Comparison of ENCODE assay signal across 17 cellular contexts in the genomic region with DNA sequence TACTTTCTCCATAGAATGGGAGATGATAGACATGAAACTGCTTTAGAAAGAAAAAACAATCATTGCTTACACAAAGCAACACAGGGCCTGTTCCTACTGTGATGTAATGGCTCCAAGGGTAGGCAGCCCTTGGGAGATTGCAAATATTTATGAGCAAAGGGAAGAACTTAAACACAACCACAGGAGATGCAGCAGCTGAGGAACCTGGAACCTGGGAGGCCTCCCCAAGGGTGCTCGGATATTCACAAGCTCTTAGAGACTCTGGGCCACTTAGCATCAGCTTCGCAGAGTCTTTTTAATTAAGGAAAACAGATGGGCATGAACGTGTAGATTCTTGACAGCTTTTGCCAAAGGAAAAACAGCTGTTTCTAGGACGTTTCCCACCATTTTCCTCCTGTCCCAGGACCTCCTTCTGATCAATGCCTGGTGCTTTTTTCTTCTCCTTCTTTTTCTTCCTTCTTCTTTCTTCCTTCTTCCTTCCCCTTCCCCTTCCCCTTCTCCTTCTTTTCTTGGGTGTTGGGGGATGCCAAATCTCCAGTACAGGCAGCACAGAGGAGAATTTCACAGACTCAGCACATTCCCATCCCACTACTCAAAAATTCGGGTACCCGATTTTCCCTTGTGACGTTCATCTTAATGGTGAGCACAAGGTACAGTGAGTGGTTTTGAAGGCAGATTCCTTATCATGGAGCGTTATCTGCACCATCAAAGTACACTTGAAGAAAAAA. TPM values are rescaled to one million over a fixed set of nuclear protein-coding genes. Genes with fewer than 3 reads are reported as not detected.
DNase-seq lines count a peak whose midpoint lies in the region; ATAC-seq, FAIRE-seq and TF ChIP-seq lines count a peak whose summit lies in the region.
"Had no signal": no experiment of that assay in that cellular context is flagged by ENCODE, and none has a peak within 500 bp of the region (broad histone marks: within the 10 kb centered on the region; RNA-seq: fewer than 3 reads in every experiment).

No MANE protein-coding gene starts in this region.

- H3K27me3 ChIP-seq in DND-41 (ENCODE audit: insufficient read depth, low read length, poor library complexity) = no peaks in the 10 kb centered on the region
- no peaks in the 10 kb centered on the region for H3K27me3 ChIP-seq in HepG2 (ENCODE audit: control insufficient read depth in 1 of 2, insufficient read depth in 2 of 2, low read length in 2 of 2)
- peaks cover 0 to 22% of the 10 kb centered on the region in 2 experiments for H3K27me3 ChIP-seq in mesenchymal stem cell (ENCODE audit: control insufficient read depth in 1 of 2, insufficient read depth in 1 of 2, low read length in 2 of 2)
- no peaks in the 10 kb centered on the region for H3K27me3 ChIP-seq in dorsolateral prefrontal cortex
- H3K27me3 ChIP-seq in ovary = no peaks in the 10 kb centered on the region

- no peak overlapping the region for H2BK120ac ChIP-seq in mesenchymal stem cell (ENCODE audit: low read depth, low read length)

- H3K14ac ChIP-seq in mesenchymal stem cell (ENCODE audit: low read length in 2 of 2) = no peak overlapping the region

- no peaks in the 10 kb centered on the region for H3K9me3 Mint-ChIP-seq in activated CD4-positive, alpha-beta T cell treated with anti-CD3 and anti-CD28 coated beads, Interleukin-2, amount 10 ng/mL, durations not matched to agents 24 days and 14 days
- no peaks in the 10 kb centered on the region for H3K9me3 Mint-ChIP-seq in activated T-helper 1 cell treated with anti-CD3 and anti-CD28 coated beads, Interleukin-12 subunit alpha, Interleukin-12 subunit beta, Interleukin-2, Interleukin-4 antibody, amounts not matched to agents 30 ng/mL and 10 ng/mL and 1 ng/mL, durations not matched to agents 14 hours and 24 hours and 36 hours
- H3K9me3 Mint-ChIP-seq: CD14-positive monocyte, GM23338, type B pancreatic cell, WTC11 had no signal

- no peak for TF ChIP-seq RAD21 in HepG2 (CRISPR knock-in tag; IDR thresholded peaks at IDR 0.05)

- intact Hi-C loops in activated CD4-positive, alpha-beta T cell treated with anti-CD3 and anti-CD28 coated beads, Interleukin-2, amount 10 ng/mL, durations not matched to agents 24 days and 14 days (cut with micrococcal nuclease) = no loop called here
- intact Hi-C loops in activated T-helper 1 cell treated with anti-CD3 and anti-CD28 coated beads, Interleukin-12 subunit alpha, Interleukin-12 subunit beta, Interleukin-2, Interleukin-4 antibody, amounts not matched to agents 30 ng/mL and 10 ng/mL and 1 ng/mL, durations not matched to agents 14 hours and 24 hours and 36 hours (cut with micrococcal nuclease) = no loop called here
- intact Hi-C loops in HepG2 (cut with micrococcal nuclease; ENCODE audit: unreplicated experiment) = no loop called here
- intact Hi-C loops in dorsolateral prefrontal cortex (cut with DNase I) = no loop called here
- intact Hi-C loops in ovary (cut with DNase I) = no loop called here

- no peak overlapping the region for H3K4ac ChIP-seq in mesenchymal stem cell (ENCODE audit: low read depth in 1 of 2, low read length in 2 of 2)

- peaks cover 54% of the 10 kb centered on the region for H3K4me1 ChIP-seq in DND-41 (ENCODE audit: insufficient read depth, low read length)
- H3K4me1 ChIP-seq in HepG2 (ENCODE audit: insufficient read depth, low read length) = peaks cover 70% of the 10 kb centered on the region
- peaks cover 7% of the 10 kb centered on the region for H3K4me1 ChIP-seq in mesenchymal stem cell (ENCODE audit: control insufficient read depth, insufficient read depth, low read depth, low read length)
- H3K4me1 ChIP-seq in ovary (ENCODE audit: insufficient read depth) = no peaks in the 10 kb centered on the region

- no peak overlapping the region for H2AK5ac ChIP-seq in mesenchymal stem cell (ENCODE audit: low read length, severe bottlenecking)

- FAIRE-seq in HepG2 (lab: Jason Lieb, UNC) = no peak
- FAIRE-seq: islet of Langerhans had no signal

- peaks cover 2% of the 10 kb centered on the region for H3K36me3 Mint-ChIP-seq in activated CD4-positive, alpha-beta T cell treated with anti-CD3 and anti-CD28 coated beads, Interleukin-2, amount 10 ng/mL, durations not matched to agents 24 days and 14 days (ENCODE audit: low read depth)
- H3K36me3 Mint-ChIP-seq in activated T-helper 1 cell treated with anti-CD3 and anti-CD28 coated beads, Interleukin-12 subunit alpha, Interleukin-12 subunit beta, Interleukin-2, Interleukin-4 antibody, amounts not matched to agents 30 ng/mL and 10 ng/mL and 1 ng/mL, durations not matched to agents 14 hours and 24 hours and 36 hours (ENCODE audit: low read depth) = peaks cover 3% of the 10 kb centered on the region
- H3K36me3 Mint-ChIP-seq: CD14-positive monocyte, type B pancreatic cell, WTC11 had no signal

- no TSS peak for BruUV-seq in HepG2 (replicated peaks; lab: Mats Ljungman, UMichigan)

- no peak overlapping the region for H4K8ac ChIP-seq in mesenchymal stem cell (ENCODE audit: low read length)

- H3K4me3 ChIP-seq in DND-41 (ENCODE audit: low read depth in 1 of 2, low read length in 2 of 2) (no peak overlapping the region), HepG2 (replicated peaks in 1 of 3; ENCODE audit: insufficient read depth in 1 of 3, low read depth in 2 of 3, low read length in 3 of 3) (no peak overlapping the region), mesenchymal stem cell (ENCODE audit: insufficient read depth in 1 of 2, low read depth in 1 of 2, low read length in 2 of 2) (no peak overlapping the region), dorsolateral prefrontal cortex (no peak overlapping the region), ovary (no peak overlapping the region)
- H3K4me3 ChIP-seq: GM23338, lung had no signal

- CTCF ChIA-PET in HepG2 (lab: Yijun Ruan, JAX; ENCODE audit: low intra/inter-chr PET ratio, low total read pairs) = interaction anchor here (0.9 kb wide), 1 partner anchor 47 kb away, joined by 3 read pairs; no protein-coding TSS in a partner anchor

- H3K9ac ChIP-seq in DND-41 (ENCODE audit: low read depth, low read length) = no peak overlapping the region; the same call in 1 of the 2 replicates
- H3K9ac ChIP-seq in HepG2 (ENCODE audit: insufficient read depth, low read depth, low read length) = no peak overlapping the region
- H3K9ac ChIP-seq in mesenchymal stem cell (ENCODE audit: low read length) = no peak overlapping the region

- peak overlapping the region; percentile 95 for H3K27ac Mint-ChIP-seq in activated CD4-positive, alpha-beta T cell treated with anti-CD3 and anti-CD28 coated beads, Interleukin-2, amount 10 ng/mL, durations not matched to agents 24 days and 14 days
- peak overlapping the region; percentile 90 for H3K27ac Mint-ChIP-seq in activated T-helper 1 cell treated with anti-CD3 and anti-CD28 coated beads, Interleukin-12 subunit alpha, Interleukin-12 subunit beta, Interleukin-2, Interleukin-4 antibody, amounts not matched to agents 30 ng/mL and 10 ng/mL and 1 ng/mL, durations not matched to agents 14 hours and 24 hours and 36 hours
- H3K27ac Mint-ChIP-seq: CD14-positive monocyte, GM23338, type B pancreatic cell, WTC11 had no signal

- H3K79me2 ChIP-seq in DND-41 (ENCODE audit: insufficient read depth, low read length) (no peaks in the 10 kb centered on the region), HepG2 (ENCODE audit: insufficient read depth, low read length) (no peaks in the 10 kb centered on the region)

- H3K4me3 Mint-ChIP-seq in activated CD4-positive, alpha-beta T cell treated with anti-CD3 and anti-CD28 coated beads, Interleukin-2, amount 10 ng/mL, durations not matched to agents 24 days and 14 days = peak overlapping the region; percentile 65
- peak overlapping the region; percentile 66 for H3K4me3 Mint-ChIP-seq in activated T-helper 1 cell treated with anti-CD3 and anti-CD28 coated beads, Interleukin-12 subunit alpha, Interleukin-12 subunit beta, Interleukin-2, Interleukin-4 antibody, amounts not matched to agents 30 ng/mL and 10 ng/mL and 1 ng/mL, durations not matched to agents 14 hours and 24 hours and 36 hours
- H3K4me3 Mint-ChIP-seq: CD14-positive monocyte, GM23338, type B pancreatic cell, WTC11 had no signal

- no peak overlapping the region for H4K91ac ChIP-seq in mesenchymal stem cell (ENCODE audit: low read length)

- TF ChIP-seq POLR2A in HepG2 (IDR thresholded peaks at IDR 0.05; ENCODE audit: insufficient read depth in 1 of 2, low read depth in 2 of 2, low read length in 2 of 2) = no peak
- no peak for TF ChIP-seq POLR2A in ovary (IDR thresholded peaks at IDR 0.05)

- H4K20me1 ChIP-seq in DND-41 (ENCODE audit: insufficient read depth, low read length) = peaks cover 9% of the 10 kb centered on the region
- no peaks in the 10 kb centered on the region for H4K20me1 ChIP-seq in HepG2 (ENCODE audit: insufficient read depth, low read length)

- no peak for TF ChIP-seq CTCF in DND-41 (IDR thresholded peaks at IDR 0.05; ENCODE audit: borderline replicate concordance, extremely low read depth, low read length, poor library complexity, severe bottlenecking)
- no peak for TF ChIP-seq CTCF in HepG2 (CRISPR knock-in tag; IDR thresholded peaks at IDR 0.05)
- TF ChIP-seq CTCF in dorsolateral prefrontal cortex (IDR thresholded peaks at IDR 0.05 in 54 of 56, conservative IDR thresholded peaks at IDR 0.05 in 2 of 56; ENCODE audit: low read depth in 1 of 56, partially characterized antibody in 56 of 56) = no peak
- TF ChIP-seq CTCF in ovary (IDR thresholded peaks at IDR 0.05) = no peak

- H3K36me3 ChIP-seq in DND-41 (ENCODE audit: insufficient read depth, low read length) (no peaks in the 10 kb centered on the region), HepG2 (replicated peaks in 1 of 2; ENCODE audit: control insufficient read depth in 1 of 2, insufficient read depth in 2 of 2, low read length in 2 of 2) (no peaks in the 10 kb centered on the region), mesenchymal stem cell (ENCODE audit: control insufficient read depth in 1 of 2, insufficient read depth in 2 of 2, low read depth in 1 of 2, low read length in 2 of 2) (no peaks in the 10 kb centered on the region), ovary (no peaks in the 10 kb centered on the region)

- no peak overlapping the region for H3K18ac ChIP-seq in mesenchymal stem cell (ENCODE audit: low read depth in 1 of 2, low read length in 2 of 2)

- peak overlapping the region; percentile 50 for H3K4me2 ChIP-seq in DND-41 (ENCODE audit: insufficient read depth, low read length)
- no peak overlapping the region for H3K4me2 ChIP-seq in HepG2 (ENCODE audit: low read depth, low read length)
- H3K4me2 ChIP-seq in mesenchymal stem cell (ENCODE audit: low read length, poor library complexity, severe bottlenecking) = no peak overlapping the region
- H3K4me2 ChIP-seq: GM23338 had no signal

- H3K4me1 Mint-ChIP-seq in activated CD4-positive, alpha-beta T cell treated with anti-CD3 and anti-CD28 coated beads, Interleukin-2, amount 10 ng/mL, durations not matched to agents 24 days and 14 days = peaks cover 68% of the 10 kb centered on the region
- H3K4me1 Mint-ChIP-seq in activated T-helper 1 cell treated with anti-CD3 and anti-CD28 coated beads, Interleukin-12 subunit alpha, Interleukin-12 subunit beta, Interleukin-2, Interleukin-4 antibody, amounts not matched to agents 30 ng/mL and 10 ng/mL and 1 ng/mL, durations not matched to agents 14 hours and 24 hours and 36 hours (ENCODE audit: low read depth) = peaks cover 65% of the 10 kb centered on the region
- H3K4me1 Mint-ChIP-seq: CD14-positive monocyte had no signal

- no peak overlapping the region for H2BK12ac ChIP-seq in mesenchymal stem cell (ENCODE audit: low read length in 2 of 2)

- H3K27ac ChIP-seq in DND-41 (ENCODE audit: low read length) (peak overlapping the region; percentile 57; the same call in 1 of the 2 replicates), HepG2 (ENCODE audit: extremely low read length, insufficient read depth, low read length) (no peak overlapping the region), mesenchymal stem cell (ENCODE audit: low read length, poor library complexity, severe bottlenecking) (no peak overlapping the region), dorsolateral prefrontal cortex (no peak overlapping the region), ovary (no peak overlapping the region)

- no peaks in the 10 kb centered on the region for H3K9me3 ChIP-seq in DND-41 (ENCODE audit: insufficient read depth, low read length, severe bottlenecking)
- no peaks in the 10 kb centered on the region for H3K9me3 ChIP-seq in HepG2 (ENCODE audit: low read length)
- H3K9me3 ChIP-seq in mesenchymal stem cell (ENCODE audit: control insufficient read depth, low read length) = no peaks in the 10 kb centered on the region
- no peaks in the 10 kb centered on the region for H3K9me3 ChIP-seq in ovary

- no peak overlapping the region for H3K23ac ChIP-seq in mesenchymal stem cell (ENCODE audit: low read length in 2 of 2)

- DNase-seq in activated CD4-positive, alpha-beta T cell treated with anti-CD3 and anti-CD28 coated beads, Interleukin-2, amount 10 ng/mL, durations not matched to agents 24 days and 14 days = no peak
- no peak for DNase-seq in activated CD4-positive, alpha-beta T cell treated with anti-CD3 and anti-CD28 coated beads, Interleukin-2, amount 50 U/mL, for 1 hour
- DNase-seq in DND-41 (no peak), HepG2 (ENCODE audit: low spot score) (no peak), mesenchymal stem cell (no peak), dorsolateral prefrontal cortex (no peak), ovary (no peak)
- no peak for DNase-seq in activated T-helper 1 cell treated with anti-CD3 and anti-CD28 coated beads, Interleukin-12 subunit alpha, Interleukin-12 subunit beta, Interleukin-2, Interleukin-4 antibody, amounts not matched to agents 30 ng/mL and 10 ng/mL and 1 ng/mL, durations not matched to agents 14 hours and 24 hours and 36 hours (ENCODE audit: low spot score)
- DNase-seq: anterior cingulate cortex, NCI-H187 had no signal

- POLR2A ChIA-PET in HepG2 (lab: Yijun Ruan, JAX) = interaction anchor here (2.8 to 8.2 kb wide), 3 partner anchors 7 to 14 kb away, joined by 11 to 70 read pairs (median 15); no protein-coding TSS in a partner anchor

- no peak for ATAC-seq in DND-41 (ENCODE audit: insufficient read depth, low read depth)
- no peak for ATAC-seq in HepG2
- ATAC-seq: GM23338, sciatic nerve, WTC11 had no signal

- H3K27me3 Mint-ChIP-seq in activated CD4-positive, alpha-beta T cell treated with anti-CD3 and anti-CD28 coated beads, Interleukin-2, amount 10 ng/mL, durations not matched to agents 24 days and 14 days = peaks cover 2% of the 10 kb centered on the region
- H3K27me3 Mint-ChIP-seq in activated T-helper 1 cell treated with anti-CD3 and anti-CD28 coated beads, Interleukin-12 subunit alpha, Interleukin-12 subunit beta, Interleukin-2, Interleukin-4 antibody, amounts not matched to agents 30 ng/mL and 10 ng/mL and 1 ng/mL, durations not matched to agents 14 hours and 24 hours and 36 hours (ENCODE audit: insufficient read depth) = peaks cover 24% of the 10 kb centered on the region

- 69% methylated on average over 7 of the region's 8 CpGs for WGBS in HepG2 (ENCODE audit: low lambda C conversion rate)
- 72% methylated on average over 6 of the region's 8 CpGs for WGBS in mesenchymal stem cell
- WGBS in ovary, 3 donors = 64 to 71% (median 68%) methylated on average over 8 of the region's 8 CpGs

- TF ChIP-seq EP300 in HepG2 (IDR thresholded peaks at IDR 0.05; ENCODE audit: low read depth in 2 of 2, low read length in 2 of 2) (no peak), HepG2 (CRISPR knock-in tag; IDR thresholded peaks at IDR 0.05; ENCODE audit: borderline replicate concordance) (no peak), ovary (IDR thresholded peaks at IDR 0.05) (no peak)

- H2AFZ ChIP-seq in DND-41 (ENCODE audit: low read depth, low read length) = no peak overlapping the region
- H2AFZ ChIP-seq in HepG2 (ENCODE audit: low read length) = no peak overlapping the region
- no peak overlapping the region for H2AFZ ChIP-seq in mesenchymal stem cell (ENCODE audit: low read depth, low read length)
- H2AFZ ChIP-seq: GM23338 had no signal

- no peak overlapping the region for H2BK5ac ChIP-seq in mesenchymal stem cell (ENCODE audit: low read depth, low read length, poor library complexity, severe bottlenecking)

- in situ Hi-C loops in HepG2 (cut with HindIII; ENCODE audit: extremely low pct_ligation_motif_present, low pct_unique_long_range_greater_than_20kb) = no loop called here

- H3K79me1 ChIP-seq in mesenchymal stem cell (replicated peaks; ENCODE audit: low read length, poor library complexity, severe bottlenecking) = no peaks in the 10 kb centered on the region

- no peak overlapping the region for H2BK15ac ChIP-seq in mesenchymal stem cell (ENCODE audit: low read depth, poor library complexity, severe bottlenecking)

RNA-seq across cellular contexts. Expression of gene TCF7, which starts 28.1 kb away (rescaled TPM):
- total RNA-seq in activated CD4-positive, alpha-beta T cell treated with anti-CD3 and anti-CD28 coated beads, Interleukin-2, amount 10 ng/mL, durations not matched to agents 24 days and 14 days = 112 and 113 TPM in 2 replicates
- 76.3 and 77.2 TPM in 2 replicates for total RNA-seq in activated T-helper 1 cell treated with anti-CD3 and anti-CD28 coated beads, Interleukin-12 subunit alpha, Interleukin-12 subunit beta, Interleukin-2, Interleukin-4 antibody, amounts not matched to agents 30 ng/mL and 10 ng/mL and 1 ng/mL, durations not matched to agents 14 hours and 24 hours and 36 hours
- total RNA-seq in HepG2 (2016; rRNA removed; fragmentation: Illumina TruSeq; extraction: Trizol) (6.8 and 7.9 TPM in 2 replicates), dorsolateral prefrontal cortex (1 to 10 TPM in 115 of 120 experiments, under 1 TPM in 5; 0.75 to 9.0 (median 2.3) TPM), ovary (10 to 100 TPM in 1 of 7 donors, 1 to 10 TPM in 6; 2.9 to 15.2 (median 4.2) TPM)
- total RNA-seq in HepG2 (2016; cell fraction: cytosol; rRNA removed; fragmentation: Illumina TruSeq; extraction: Trizol; ENCODE audit: low read depth) = 5.3 and 5.4 TPM in 2 replicates
- 7.1 and 8.8 TPM in 2 replicates for total RNA-seq in HepG2 (2016; cell fraction: insoluble cytoplasmic fraction; rRNA removed; fragmentation: Illumina TruSeq; extraction: Trizol)
- 15.7 and 15.8 TPM in 2 replicates for total RNA-seq in HepG2 (2016; cell fraction: membrane; rRNA removed; fragmentation: Illumina TruSeq; extraction: Trizol)
- total RNA-seq in HepG2 (2016; cell fraction: nucleus; rRNA removed; fragmentation: Illumina TruSeq; extraction: Trizol) = 10.0 and 10.9 TPM in 2 replicates
- polyA plus RNA-seq in HepG2 (2011; rRNA removed) (6.3 and 9.0 TPM in 2 replicates), ovary (1 to 10 TPM; 1.7 to 2.5 TPM)
- polyA plus RNA-seq in HepG2 (2011; cell fraction: cytosol; rRNA removed) = 4.8 and 5.8 TPM in 2 replicates
- polyA plus RNA-seq in HepG2 (2011; cell fraction: nucleus; rRNA removed) = 7.5 and 7.7 TPM in 2 replicates
- polyA plus RNA-seq in HepG2 (2012) = 8.6 and 11.4 TPM in 2 replicates
- 21.6 and 22.8 TPM in 2 replicates for polyA plus RNA-seq in HepG2 (2016; cell fraction: cytosol; fragmentation: Illumina TruSeq; extraction: Trizol; ENCODE audit: low read depth)
- polyA plus RNA-seq in HepG2 (2016; cell fraction: insoluble cytoplasmic fraction; fragmentation: Illumina TruSeq; extraction: Trizol; ENCODE audit: low read depth) = 21.8 and 29.7 TPM in 2 replicates
- 44.0 and 50.2 TPM in 2 replicates for polyA plus RNA-seq in HepG2 (2016; cell fraction: membrane; fragmentation: Illumina TruSeq; extraction: Trizol; ENCODE audit: low read depth)
- 25.7 and 28.7 TPM in 2 replicates for polyA plus RNA-seq in HepG2 (2016; cell fraction: nucleus; fragmentation: Illumina TruSeq; extraction: Trizol; ENCODE audit: insufficient read depth, low read depth)
- polyA minus RNA-seq in HepG2 (2011; rRNA and poly(A)+ RNA removed; ENCODE audit: low replicate concordance) = 0.19 and 20.5 TPM in 2 replicates
- 3.3 and 5.4 TPM in 2 replicates for polyA minus RNA-seq in HepG2 (2011; cell fraction: cytosol; rRNA and poly(A)+ RNA removed)
- 15.2 and 18.2 TPM in 2 replicates for polyA minus RNA-seq in HepG2 (2011; cell fraction: nucleus; rRNA and poly(A)+ RNA removed)
- 1.4 TPM for polyA plus RNA-seq in mesenchymal stem cell (2013, experiment 1 of 2)
- polyA plus RNA-seq in mesenchymal stem cell (2013, experiment 2 of 2) = 1.4 TPM
